13 cellular contexts compared by ENCODE assay signal in genomic region chr6:125793280-125793679, GRCh38. TPM values are rescaled to one million over a fixed set of nuclear protein-coding genes. Genes with fewer than 3 reads are reported as not detected.
DNase-seq lines count a peak whose midpoint lies in the region; ATAC-seq and TF ChIP-seq lines count a peak whose summit lies in the region.
"Had no signal": no experiment of that assay in that cellular context is flagged by ENCODE, and none has a peak within 500 bp of the region (broad histone marks: within the 10 kb centered on the region; RNA-seq: fewer than 3 reads in every experiment).

No MANE protein-coding gene starts in this region.

- peak overlapping the region in 6 of 11 experiments; percentile 8 to 96 (median 56); a peak in 7 of 22 replicates for H3K4me2 ChIP-seq in BLaER1 treated with 17β-estradiol and CSF1 and Interleukin-3, amounts not matched to agents 10 nM and 100 nM
- no peak overlapping the region for H3K4me2 ChIP-seq in neural cell (ENCODE audit: low read length)

- peaks cover 42 to 72% (median 55%) of the 10 kb centered on the region in 10 experiments for H3K4me1 ChIP-seq in BLaER1 treated with 17β-estradiol and CSF1 and Interleukin-3, amounts not matched to agents 10 nM and 100 nM

- TF ChIP-seq EP300 in neural cell (conservative IDR thresholded peaks at IDR 0.05; ENCODE audit: poor library complexity, severe bottlenecking) = no peak

- no peak overlapping the region for H3K4me3 ChIP-seq in BLaER1 treated with 17β-estradiol and CSF1 and Interleukin-3, amounts not matched to agents 10 nM and 100 nM
- peak overlapping the region; percentile 6; the same call in 1 of the 2 replicates for H3K4me3 ChIP-seq in HFF-Myc (replicated peaks; ENCODE audit: low read depth, low read length)
- peak overlapping the region; percentile 89 for H3K4me3 ChIP-seq in neural cell (ENCODE audit: low read length)

- H3K79me2 ChIP-seq in neural cell (replicated peaks; ENCODE audit: insufficient read depth, low read length) = peaks cover 19% of the 10 kb centered on the region

- H3K9me2 ChIP-seq in neural cell (ENCODE audit: insufficient read depth, low read length) = no peaks in the 10 kb centered on the region

- no peaks in the 10 kb centered on the region for H3F3A ChIP-seq in neural cell (ENCODE audit: insufficient read depth, low read length, poor library complexity, severe bottlenecking)

- ATAC-seq in GM18517 (IDR thresholded peaks at IDR 0.05; ENCODE audit: unreplicated experiment) = no peak
- ATAC-seq: left cardiac atrium, sciatic nerve had no signal

- no peak for TF ChIP-seq RAD21 in neural cell (conservative IDR thresholded peaks at IDR 0.05)

- no peak for DNase-seq in HFF-Myc (ENCODE audit: extremely low read depth, low read depth)
- peak in 11 of 61 donors; percentile 9 to 49 (median 28) for DNase-seq in caudate nucleus (lab: John Stamatoyannopoulos, UW)
- no peak for DNase-seq in cortex of kidney (lab: John Stamatoyannopoulos, UW)
- DNase-seq in EL = no peak
- no peak for DNase-seq in NOMO-1 treated with DMSO at 0.1 percent for 48 hours (lab: John Stamatoyannopoulos, UW; ENCODE audit: unreplicated experiment)
- DNase-seq: DMS 273 treated with DMSO at 0.1 percent for 48 hours, left cardiac atrium, NCI-H1694 treated with DMSO at 0.1 percent for 48 hours had no signal

- TF ChIP-seq CTCF in HFF-Myc (IDR thresholded peaks at IDR 0.05; ENCODE audit: low read depth, low read length, missing control alignments) (no peak), neural cell (IDR thresholded peaks at IDR 0.05; ENCODE audit: poor library complexity, severe bottlenecking) (no peak)

- no peak overlapping the region for H2AFZ ChIP-seq in neural cell (ENCODE audit: low read depth, low read length)

- no peaks in the 10 kb centered on the region for H3K9me3 ChIP-seq in BLaER1 treated with 17β-estradiol and CSF1 and Interleukin-3, amounts not matched to agents 10 nM and 100 nM (replicated peaks in 1 of 11)
- H3K9me3 ChIP-seq in neural cell (ENCODE audit: low read length) = no peaks in the 10 kb centered on the region

- no peak overlapping the region for H3K9ac ChIP-seq in BLaER1 treated with 17β-estradiol and CSF1 and Interleukin-3, amounts not matched to agents 10 nM and 100 nM
- no peak overlapping the region for H3K9ac ChIP-seq in neural cell (ENCODE audit: low read length)

- H3K27me3 ChIP-seq in BLaER1 treated with 17β-estradiol and CSF1 and Interleukin-3, amounts not matched to agents 10 nM and 100 nM = peaks cover 0 to 10% (median 0%) of the 10 kb centered on the region in 11 experiments; a peak in 2 of 22 replicates
- H3K27me3 ChIP-seq in neural cell (ENCODE audit: insufficient read depth, low read depth, low read length) = no peaks in the 10 kb centered on the region

- H3K27ac ChIP-seq in BLaER1 treated with 17β-estradiol and CSF1 and Interleukin-3, amounts not matched to agents 10 nM and 100 nM = no peak overlapping the region
- H3K27ac ChIP-seq in caudate nucleus (ENCODE audit: low read depth, low read length) (peak overlapping the region; percentile 79), neural cell (ENCODE audit: low read length) (no peak overlapping the region)
- H3K27ac ChIP-seq: HL-60 had no signal

- peaks cover 0 to 20% (median 0%) of the 10 kb centered on the region in 11 experiments; a peak in 2 of 22 replicates for H4K20me1 ChIP-seq in BLaER1 treated with 17β-estradiol and CSF1 and Interleukin-3, amounts not matched to agents 10 nM and 100 nM
- no peaks in the 10 kb centered on the region for H4K20me1 ChIP-seq in neural cell (ENCODE audit: insufficient read depth)

- H3K36me3 ChIP-seq in BLaER1 treated with 17β-estradiol and CSF1 and Interleukin-3, amounts not matched to agents 10 nM and 100 nM = peaks cover 0 to 5% (median 0%) of the 10 kb centered on the region in 11 experiments; a peak in 1 of 22 replicates
- H3K36me3 ChIP-seq in neural cell (ENCODE audit: insufficient read depth, low read length) = no peaks in the 10 kb centered on the region

TF ChIP-seq in neural cell, 6 proteins besides CTCF, POLR2A, EP300 and RAD21:
- TF ChIP-seq TAF1 (IDR thresholded peaks at IDR 0.05; ENCODE audit: low read depth) = no peak
- no peak for TF ChIP-seq SMC3 (conservative IDR thresholded peaks at IDR 0.05; ENCODE audit: poor library complexity)
- TF ChIP-seq MXI1 (conservative IDR thresholded peaks at IDR 0.05; ENCODE audit: poor library complexity, severe bottlenecking) = no peak

RNA-seq across cellular contexts. Expression of gene NCOA7, which starts 2.5 kb away (rescaled TPM):
- 13.7 and 17.1 TPM in 2 replicates for polyA plus RNA-seq in neural cell
- polyA minus RNA-seq in neural cell = 21.7 and 38.2 TPM in 2 replicates

RNA-seq across cellular contexts. Expression of gene HEY2, which starts 43.8 kb away (rescaled TPM):
- 0.20 TPM in 1 of 2 replicates, not detected in the other for polyA plus RNA-seq in neural cell
- not detected in 2 replicates for polyA minus RNA-seq in neural cell

Comparison
In these comparisons a context has a peak if more than half of its experiments do, and no peak if none do; other contexts are left out.
1. H3K4me3 ChIP-seq: peak in HFF-Myc (single experiment) and neural cell (single experiment); none in BLaER1 treated with 17β-estradiol and CSF1 and Interleukin-3, amounts not matched to agents 10 nM and 100 nM (0 of 10).